ENCODE assay signal across 24 cellular contexts in the genomic region with DNA sequence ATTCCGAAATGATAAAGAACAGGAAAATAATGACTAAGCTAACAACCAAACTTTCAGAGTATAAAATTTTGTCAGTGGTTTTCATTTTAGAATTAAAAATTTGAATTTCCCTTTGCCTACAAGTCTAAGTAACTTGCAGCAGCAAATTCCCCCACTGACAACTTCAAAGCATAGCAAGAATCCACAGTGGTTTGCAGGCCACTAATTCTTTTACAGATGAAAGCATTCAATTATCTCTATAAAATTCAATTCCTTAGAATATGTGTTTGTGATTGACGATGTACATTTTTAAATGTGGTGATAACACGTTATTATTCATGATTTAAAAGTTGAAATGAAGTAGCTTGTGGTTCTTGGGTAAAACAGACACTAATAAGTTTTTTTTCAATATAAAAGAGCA.
A peak's percentile ranks its signal among the peaks of the same experiment; 100 is the strongest.
DNase-seq lines count a peak whose midpoint lies in the region; FAIRE-seq and TF ChIP-seq lines count a peak whose summit lies in the region.
"Had no signal": no experiment of that assay in that cellular context is flagged by ENCODE, and none has a peak within 500 bp of the region (broad histone marks: within the 10 kb centered on the region; RNA-seq: fewer than 3 reads in every experiment).

No MANE protein-coding gene starts in this region.

- TF ChIP-seq POLR2A in tibial nerve (IDR thresholded peaks at IDR 0.05): no peak

- no peak overlapping the region for H3K4me3 Mint-ChIP-seq in activated CD4-positive, alpha-beta T cell treated with anti-CD3 and anti-CD28 coated beads, Interleukin-2, amount 10 ng/mL, durations not matched to agents 24 days and 14 days
- H3K4me3 Mint-ChIP-seq: CD14-positive monocyte; CD4-positive, alpha-beta memory T cell; CD4-positive, CD25-positive, alpha-beta regulatory T cell; CD8-positive, alpha-beta memory T cell had no signal

- H3K9me3 ChIP-seq in tibial nerve: no peaks in the 10 kb centered on the region
- H3K9me3 ChIP-seq: BE2C had no signal

- intact Hi-C loops in activated CD4-positive, alpha-beta T cell treated with anti-CD3 and anti-CD28 coated beads, Interleukin-2, amount 10 ng/mL, durations not matched to agents 24 days and 14 days (cut with micrococcal nuclease): loop anchor here (5.0 kb wide), 1 partner anchor 42 kb away; no protein-coding TSS in a partner anchor

- no peak for TF ChIP-seq EP300 in tibial nerve (IDR thresholded peaks at IDR 0.05)

- DNase-seq in astrocyte of the hippocampus (ENCODE audit: low read depth, low spot score): peak; percentile 50
- DNase-seq in tibial nerve (ENCODE audit: low spot score in 2 of 2): no peak
- no peak for DNase-seq in activated CD4-positive, alpha-beta T cell treated with anti-CD3 and anti-CD28 coated beads, Interleukin-2, amount 10 ng/mL, durations not matched to agents 24 days and 14 days
- no peak for DNase-seq in activated T-cell treated with anti-CD3 and anti-CD28 coated beads for 4 hours
- DNase-seq: 8988T; ACHN; BE2C; C1 segment of cervical spinal cord; CD4-positive, alpha-beta memory T cell; CD4-positive, CD25-positive, alpha-beta regulatory T cell; CD8-positive, alpha-beta memory T cell; COR-L47; DMS 273 treated with DMSO at 0.1 percent for 48 hours; DMS153; DMS53; DMS79; DND-41; EL; GDM1 had no signal

- H3K4me1 ChIP-seq in tibial nerve: no peaks in the 10 kb centered on the region
- H3K4me1 ChIP-seq: BE2C, BLaER1 had no signal

- peaks cover 10% of the 10 kb centered on the region for H3K4me1 Mint-ChIP-seq in activated CD4-positive, alpha-beta T cell treated with anti-CD3 and anti-CD28 coated beads, Interleukin-2, amount 10 ng/mL, durations not matched to agents 24 days and 14 days
- H3K4me1 Mint-ChIP-seq: CD14-positive monocyte had no signal

- no peaks in the 10 kb centered on the region for H3K9me3 Mint-ChIP-seq in activated CD4-positive, alpha-beta T cell treated with anti-CD3 and anti-CD28 coated beads, Interleukin-2, amount 10 ng/mL, durations not matched to agents 24 days and 14 days

- peaks cover 0 to 44% (median 0%) of the 10 kb centered on the region in 3 donors for H3K36me3 ChIP-seq in tibial nerve
- H3K36me3 ChIP-seq: BE2C had no signal

- H3K27me3 ChIP-seq in tibial nerve: no peaks in the 10 kb centered on the region
- H3K27me3 ChIP-seq: BE2C, BLaER1 had no signal

- H3K27ac ChIP-seq in tibial nerve: no peak overlapping the region
- H3K27ac ChIP-seq: BLaER1 had no signal

- 94 to 97% methylated on average over 3 of the region's 3 CpGs for WGBS in tibial nerve, 2 donors

- H3K4me3 ChIP-seq in tibial nerve: no peak overlapping the region
- H3K4me3 ChIP-seq: BLaER1, GM12878 had no signal

- H3K27me3 Mint-ChIP-seq in activated CD4-positive, alpha-beta T cell treated with anti-CD3 and anti-CD28 coated beads, Interleukin-2, amount 10 ng/mL, durations not matched to agents 24 days and 14 days: no peaks in the 10 kb centered on the region
- H3K27me3 Mint-ChIP-seq: CD4-positive, alpha-beta memory T cell; CD4-positive, CD25-positive, alpha-beta regulatory T cell; CD8-positive, alpha-beta memory T cell had no signal

- H3K36me3 Mint-ChIP-seq in activated CD4-positive, alpha-beta T cell treated with anti-CD3 and anti-CD28 coated beads, Interleukin-2, amount 10 ng/mL, durations not matched to agents 24 days and 14 days (ENCODE audit: low read depth): peaks cover 58% of the 10 kb centered on the region

- FAIRE-seq in islet of Langerhans (lab: Jason Lieb, UNC): peak; percentile 5
- FAIRE-seq: GM12878, GM12892 had no signal

- TF ChIP-seq CTCF in tibial nerve (IDR thresholded peaks at IDR 0.05): no peak

- H3K27ac Mint-ChIP-seq in activated CD4-positive, alpha-beta T cell treated with anti-CD3 and anti-CD28 coated beads, Interleukin-2, amount 10 ng/mL, durations not matched to agents 24 days and 14 days: no peak overlapping the region
- H3K27ac Mint-ChIP-seq: CD14-positive monocyte had no signal
